ENCODE assay signal across 8 cellular contexts in genomic region chr1:26921126-26921461, GRCh38. TPM values are rescaled to one million over a fixed set of nuclear protein-coding genes. Genes with fewer than 3 reads are reported as not detected.
DNase-seq lines count a peak whose midpoint lies in the region; ATAC-seq and TF ChIP-seq lines count a peak whose summit lies in the region.

No MANE protein-coding gene starts in this region.

- CTCF ChIA-PET in CD4-positive, alpha-beta memory T cell (lab: Charles Lee; ENCODE audit: partially characterized antibody) = interaction anchor here (1.4 kb wide), 1 partner anchor 20 kb away, joined by 3 read pairs; the partner anchor contains the start of gene GPATCH3

- no peaks in the 10 kb centered on the region for H3K27me3 Mint-ChIP-seq in CD4-positive, alpha-beta memory T cell
- peaks cover 10% of the 10 kb centered on the region for H3K27me3 Mint-ChIP-seq in brain

- peak overlapping the region in 1 of 2 donors; percentile 78 for H3K4me3 ChIP-seq in CD4-positive, alpha-beta memory T cell (ENCODE audit: low read length in 2 of 2)
- H3K4me3 ChIP-seq in lower lobe of right lung = peak overlapping the region; percentile 100
- H3K4me3 ChIP-seq in urinary bladder (ENCODE audit: low read depth, low read length) = peak overlapping the region; percentile 41

- H3K4me3 Mint-ChIP-seq in CD4-positive, alpha-beta memory T cell = peak overlapping the region; percentile 87 to 99 (median 96)
- H3K4me3 Mint-ChIP-seq in brain = peak overlapping the region; percentile 89 to 99 (median 96)

- ATAC-seq in HG03280 (IDR thresholded peaks at IDR 0.05; ENCODE audit: unreplicated experiment) (peak; percentile 18), lower lobe of right lung (peak; percentile 48 to 62), GM21360 (IDR thresholded peaks at IDR 0.05; ENCODE audit: unreplicated experiment) (no peak)

- intact Hi-C loops in CD4-positive, alpha-beta memory T cell (cut with micrococcal nuclease) = loop anchor here (1.0 kb wide), 1 partner anchor 21 kb away; the partner anchor contains the start of gene GPATCH3
- intact Hi-C loops in lower lobe of right lung (cut with DNase I) = no loop called here

- H3K9me3 ChIP-seq in CD4-positive, alpha-beta memory T cell (ENCODE audit: control insufficient read depth in 1 of 2, low read length in 2 of 2) = no peaks in the 10 kb centered on the region
- no peaks in the 10 kb centered on the region for H3K9me3 ChIP-seq in lower lobe of right lung

- H3K4me1 Mint-ChIP-seq in CD4-positive, alpha-beta memory T cell = peaks cover 23 to 43% (median 29%) of the 10 kb centered on the region in 4 donors
- peaks cover 33% of the 10 kb centered on the region for H3K4me1 Mint-ChIP-seq in brain

- no peaks in the 10 kb centered on the region for H3K27me3 ChIP-seq in CD4-positive, alpha-beta memory T cell (ENCODE audit: insufficient read depth, low read length)
- no peaks in the 10 kb centered on the region for H3K27me3 ChIP-seq in lower lobe of right lung (ENCODE audit: low read depth)

- peak overlapping the region; percentile 91 to 99 (median 98) for H3K27ac Mint-ChIP-seq in CD4-positive, alpha-beta memory T cell
- peak overlapping the region; percentile 93 to 98 (median 98) for H3K27ac Mint-ChIP-seq in brain

- peaks cover 7% of the 10 kb centered on the region for H3K36me3 ChIP-seq in CD4-positive, alpha-beta memory T cell (ENCODE audit: insufficient read depth, low read length)
- H3K36me3 ChIP-seq in lower lobe of right lung (peaks cover 24% of the 10 kb centered on the region), urinary bladder (ENCODE audit: insufficient read depth) (peaks cover 2% of the 10 kb centered on the region)

- H3K4me1 ChIP-seq in CD4-positive, alpha-beta memory T cell (ENCODE audit: insufficient read depth, low read length) = peaks cover 24% of the 10 kb centered on the region
- H3K4me1 ChIP-seq in lower lobe of right lung (peaks cover 23% of the 10 kb centered on the region), urinary bladder (ENCODE audit: insufficient read depth) (peaks cover 1% of the 10 kb centered on the region)

- peak overlapping the region; percentile 82 for H3K27ac ChIP-seq in CD4-positive, alpha-beta memory T cell (ENCODE audit: low read depth, low read length)
- H3K27ac ChIP-seq in lower lobe of right lung (peak overlapping the region; percentile 93), urinary bladder (ENCODE audit: low read depth) (peak overlapping the region; percentile 39)

- H3K9me3 Mint-ChIP-seq in CD4-positive, alpha-beta memory T cell = no peaks in the 10 kb centered on the region
- H3K9me3 Mint-ChIP-seq in brain = no peaks in the 10 kb centered on the region

- WGBS in urinary bladder = 14% methylated on average over 5 of the region's 5 CpGs

- TF ChIP-seq CTCF in brain (conservative IDR thresholded peaks at IDR 0.05) = no peak
- no peak for TF ChIP-seq CTCF in lower lobe of right lung (IDR thresholded peaks at IDR 0.05)

- H3K36me3 Mint-ChIP-seq in CD4-positive, alpha-beta memory T cell = peaks cover 3 to 13% of the 10 kb centered on the region in 2 donors
- H3K36me3 Mint-ChIP-seq in brain = peaks cover 27% of the 10 kb centered on the region

- DNase-seq in CD4-positive, alpha-beta memory T cell = peak in 1 of 5 donors; percentile 4
- DNase-seq in lower lobe of right lung = no peak
- no peak for DNase-seq in DMS 273 treated with DMSO at 0.1 percent for 48 hours (lab: John Stamatoyannopoulos, UW)
- no peak for DNase-seq in globus pallidus (ENCODE audit: low spot score)

- POLR2A ChIA-PET in CD4-positive, alpha-beta memory T cell (lab: Charles Lee; ENCODE audit: partially characterized antibody) = interaction anchor here (0.9 to 2.7 kb wide), 4 partner anchors 9 to 133 kb away, joined by 3 to 22 read pairs (median 8); partner anchors contain the start of genes GPATCH3, GPN2 and PIGV

RNA-seq across cellular contexts. Expression of gene NUDC, which starts 0.4 kb away (rescaled TPM):
- 10 to 100 TPM; 42.0 to 43.0 TPM for total RNA-seq in CD4-positive, alpha-beta memory T cell
- 10 to 100 TPM; 83.6 to 98.2 TPM for polyA plus RNA-seq in CD4-positive, alpha-beta memory T cell
- polyA plus RNA-seq in brain (ENCODE audit: insufficient read depth, low read depth, low replicate concordance) = 280 TPM
- 56.7 TPM for total RNA-seq in lower lobe of right lung
- total RNA-seq in urinary bladder = 9.7 TPM
- polyA plus RNA-seq in urinary bladder = 71.0 TPM

RNA-seq across cellular contexts. Expression of gene NR0B2, which starts 7.3 kb away (rescaled TPM):
- not detected for total RNA-seq in CD4-positive, alpha-beta memory T cell
- polyA plus RNA-seq in CD4-positive, alpha-beta memory T cell = not detected
- polyA plus RNA-seq in brain (ENCODE audit: insufficient read depth, low read depth, low replicate concordance) = 28.6 TPM
- 2.2 TPM for total RNA-seq in lower lobe of right lung
- not detected for total RNA-seq in urinary bladder
- polyA plus RNA-seq in urinary bladder = not detected

RNA-seq across cellular contexts. Expression of gene GPATCH3, which starts 20.8 kb away (rescaled TPM):
- 10 to 100 TPM; 25.0 to 26.7 TPM for total RNA-seq in CD4-positive, alpha-beta memory T cell
- 10 to 100 TPM; 11.4 to 13.4 TPM for polyA plus RNA-seq in CD4-positive, alpha-beta memory T cell
- polyA plus RNA-seq in brain (ENCODE audit: insufficient read depth, low read depth, low replicate concordance) (11.4 TPM), urinary bladder (11.2 TPM)
- total RNA-seq in lower lobe of right lung (16.1 TPM), urinary bladder (6.4 TPM)

RNA-seq across cellular contexts. Expression of gene GPN2, which starts 31.0 kb away (rescaled TPM):
- 10 to 100 TPM; 37.0 to 38.0 TPM for total RNA-seq in CD4-positive, alpha-beta memory T cell
- polyA plus RNA-seq in CD4-positive, alpha-beta memory T cell = 10 to 100 TPM; 15.3 to 18.8 TPM
- polyA plus RNA-seq in brain (ENCODE audit: insufficient read depth, low read depth, low replicate concordance) (25.8 TPM), urinary bladder (16.6 TPM)
- total RNA-seq in lower lobe of right lung (25.9 TPM), urinary bladder (11.4 TPM)

RNA-seq across cellular contexts. Expression of gene KDF1, which starts 39.2 kb away (rescaled TPM):
- 1 to 10 TPM; 2.2 to 2.6 TPM for total RNA-seq in CD4-positive, alpha-beta memory T cell
- 1 to 10 TPM; 4.4 to 4.6 TPM for polyA plus RNA-seq in CD4-positive, alpha-beta memory T cell
- polyA plus RNA-seq in brain (ENCODE audit: insufficient read depth, low read depth, low replicate concordance) (17.2 TPM), urinary bladder (2.0 TPM)
- total RNA-seq in lower lobe of right lung (8.1 TPM), urinary bladder (2.3 TPM)

Comparison
In these comparisons a context has a peak if more than half of its experiments do, and no peak if none do; other contexts are left out.
1. H3K27ac ChIP-seq: peak in every context shown above with its lines; median percentile 93 in lower lobe of right lung; 82 in CD4-positive, alpha-beta memory T cell; 39 in urinary bladder.